In the genomic region with DNA sequence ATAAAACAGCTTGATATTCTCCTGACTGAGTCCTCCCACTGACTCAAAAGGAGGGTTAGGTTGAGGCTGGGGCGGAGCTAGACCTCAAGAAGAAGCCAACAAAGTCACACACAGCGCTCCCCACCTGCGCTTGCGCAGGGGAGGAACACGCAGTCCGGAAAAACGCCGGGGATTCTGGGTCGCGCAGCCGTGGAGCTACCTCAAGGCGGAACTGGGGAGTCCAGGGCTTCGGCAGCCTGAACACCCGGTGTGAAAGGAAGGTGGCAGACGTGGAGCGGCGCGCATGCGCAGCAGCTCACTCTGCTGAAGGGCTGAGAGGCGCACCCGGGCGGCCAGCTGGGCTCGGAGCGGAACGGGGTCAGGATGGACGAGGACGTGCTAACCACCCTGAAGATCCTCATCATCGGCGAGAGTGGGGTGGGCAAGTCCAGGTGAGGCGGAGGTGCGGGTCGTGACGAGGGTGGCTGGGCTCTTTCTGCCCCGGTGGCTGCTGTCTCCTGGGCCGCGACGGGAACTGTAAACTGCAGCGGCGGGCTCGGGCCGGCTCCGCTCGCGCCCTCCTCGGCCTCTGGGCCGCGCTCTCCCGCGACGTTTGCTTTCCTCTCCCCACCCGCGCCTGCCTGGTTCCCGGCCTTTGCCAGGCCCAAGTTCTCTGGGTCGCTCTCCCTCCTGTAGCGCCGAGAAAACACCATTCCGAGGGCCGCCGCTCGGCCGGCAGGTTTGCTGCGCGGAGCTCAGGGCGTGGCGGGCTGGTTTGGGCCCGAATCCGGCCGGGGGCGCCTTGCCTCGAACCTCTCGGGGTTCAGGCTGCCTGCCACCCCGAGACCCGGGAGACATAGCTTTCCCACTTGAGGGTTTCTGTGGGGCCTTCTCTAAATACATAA, we compare ENCODE assay signal across 1 cellular context.
TF ChIP-seq lines count a peak whose summit lies in the region.

A gene (plus strand): TSS at position 298 of the 884 bp plus-strand sequence. CDS start 66 bp downstream, at position 364.

TF ChIP-seq in K562, 482 proteins besides CTCF, POLR2A, EP300 and RAD21 (continued from another document):
- TF ChIP-seq, protein P1, sequence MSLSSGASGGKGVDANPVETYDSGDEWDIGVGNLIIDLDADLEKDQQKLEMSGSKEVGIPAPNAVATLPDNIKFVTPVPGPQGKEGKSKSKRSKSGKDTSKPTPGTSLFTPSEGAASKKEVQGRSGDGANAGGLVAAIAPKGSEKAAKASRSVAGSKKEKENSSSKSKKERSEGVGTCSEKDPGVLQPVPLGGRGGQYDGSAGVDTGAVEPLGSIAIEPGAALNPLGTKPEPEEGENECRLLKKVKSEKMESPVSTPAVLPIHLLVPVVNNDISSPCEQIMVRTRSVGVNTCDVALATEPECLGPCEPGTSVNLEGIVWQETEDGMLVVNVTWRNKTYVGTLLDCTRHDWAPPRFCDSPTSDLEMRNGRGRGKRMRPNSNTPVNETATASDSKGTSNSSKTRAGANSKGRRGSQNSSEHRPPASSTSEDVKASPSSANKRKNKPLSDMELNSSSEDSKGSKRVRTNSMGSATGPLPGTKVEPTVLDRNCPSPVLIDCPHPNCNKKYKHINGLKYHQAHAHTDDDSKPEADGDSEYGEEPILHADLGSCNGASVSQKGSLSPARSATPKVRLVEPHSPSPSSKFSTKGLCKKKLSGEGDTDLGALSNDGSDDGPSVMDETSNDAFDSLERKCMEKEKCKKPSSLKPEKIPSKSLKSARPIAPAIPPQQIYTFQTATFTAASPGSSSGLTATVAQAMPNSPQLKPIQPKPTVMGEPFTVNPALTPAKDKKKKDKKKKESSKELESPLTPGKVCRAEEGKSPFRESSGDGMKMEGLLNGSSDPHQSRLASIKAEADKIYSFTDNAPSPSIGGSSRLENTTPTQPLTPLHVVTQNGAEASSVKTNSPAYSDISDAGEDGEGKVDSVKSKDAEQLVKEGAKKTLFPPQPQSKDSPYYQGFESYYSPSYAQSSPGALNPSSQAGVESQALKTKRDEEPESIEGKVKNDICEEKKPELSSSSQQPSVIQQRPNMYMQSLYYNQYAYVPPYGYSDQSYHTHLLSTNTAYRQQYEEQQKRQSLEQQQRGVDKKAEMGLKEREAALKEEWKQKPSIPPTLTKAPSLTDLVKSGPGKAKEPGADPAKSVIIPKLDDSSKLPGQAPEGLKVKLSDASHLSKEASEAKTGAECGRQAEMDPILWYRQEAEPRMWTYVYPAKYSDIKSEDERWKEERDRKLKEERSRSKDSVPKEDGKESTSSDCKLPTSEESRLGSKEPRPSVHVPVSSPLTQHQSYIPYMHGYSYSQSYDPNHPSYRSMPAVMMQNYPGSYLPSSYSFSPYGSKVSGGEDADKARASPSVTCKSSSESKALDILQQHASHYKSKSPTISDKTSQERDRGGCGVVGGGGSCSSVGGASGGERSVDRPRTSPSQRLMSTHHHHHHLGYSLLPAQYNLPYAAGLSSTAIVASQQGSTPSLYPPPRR (CRISPR knock-in tag; IDR thresholded peaks at IDR 0.05; ENCODE audit: borderline replicate concordance): no peak
- TF ChIP-seq HMG20B (CRISPR knock-in tag; IDR thresholded peaks at IDR 0.05): no peak
- TF ChIP-seq RUNX1 (IDR thresholded peaks at IDR 0.05; ENCODE audit: low read depth): no peak
- TF ChIP-seq CBX8 (IDR thresholded peaks at IDR 0.05; ENCODE audit: borderline replicate concordance, extremely low read depth, low read depth, low read length, poor library complexity, severe bottlenecking): no peak
- no peak for TF ChIP-seq U2AF1 (optimal IDR thresholded peaks at IDR 0.05; ENCODE audit: low read depth, low read length)
- TF ChIP-seq ZNF644 (tag; IDR thresholded peaks at IDR 0.05; ENCODE audit: low read depth): 0 out of 2 replicates have a peak, but pooled peaks have one; percentile 36
- TF ChIP-seq PCBP2 (IDR thresholded peaks at IDR 0.05; ENCODE audit: low read depth, low read length, poor library complexity, severe bottlenecking): no peak
- TF ChIP-seq, protein P2, sequence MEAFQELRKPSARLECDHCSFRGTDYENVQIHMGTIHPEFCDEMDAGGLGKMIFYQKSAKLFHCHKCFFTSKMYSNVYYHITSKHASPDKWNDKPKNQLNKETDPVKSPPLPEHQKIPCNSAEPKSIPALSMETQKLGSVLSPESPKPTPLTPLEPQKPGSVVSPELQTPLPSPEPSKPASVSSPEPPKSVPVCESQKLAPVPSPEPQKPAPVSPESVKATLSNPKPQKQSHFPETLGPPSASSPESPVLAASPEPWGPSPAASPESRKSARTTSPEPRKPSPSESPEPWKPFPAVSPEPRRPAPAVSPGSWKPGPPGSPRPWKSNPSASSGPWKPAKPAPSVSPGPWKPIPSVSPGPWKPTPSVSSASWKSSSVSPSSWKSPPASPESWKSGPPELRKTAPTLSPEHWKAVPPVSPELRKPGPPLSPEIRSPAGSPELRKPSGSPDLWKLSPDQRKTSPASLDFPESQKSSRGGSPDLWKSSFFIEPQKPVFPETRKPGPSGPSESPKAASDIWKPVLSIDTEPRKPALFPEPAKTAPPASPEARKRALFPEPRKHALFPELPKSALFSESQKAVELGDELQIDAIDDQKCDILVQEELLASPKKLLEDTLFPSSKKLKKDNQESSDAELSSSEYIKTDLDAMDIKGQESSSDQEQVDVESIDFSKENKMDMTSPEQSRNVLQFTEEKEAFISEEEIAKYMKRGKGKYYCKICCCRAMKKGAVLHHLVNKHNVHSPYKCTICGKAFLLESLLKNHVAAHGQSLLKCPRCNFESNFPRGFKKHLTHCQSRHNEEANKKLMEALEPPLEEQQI (IDR thresholded peaks at IDR 0.05): peak; percentile 78
- no peak for TF ChIP-seq HNRNPL (IDR thresholded peaks at IDR 0.05; ENCODE audit: low read depth, low read length)
- TF ChIP-seq SAFB2 (IDR thresholded peaks at IDR 0.05; ENCODE audit: borderline replicate concordance, low read depth, low read length, severe bottlenecking): no peak
- TF ChIP-seq GATA2 (CRISPR knock-in tag; IDR thresholded peaks at IDR 0.05): no peak; the same call in 1 of the 2 replicates
- no peak for TF ChIP-seq ZBED1 (IDR thresholded peaks at IDR 0.05)
- peak; percentile 31; the same call in 1 of the 2 replicates for TF ChIP-seq TRIM28 (IDR thresholded peaks at IDR 0.05)
- TF ChIP-seq POLR3G (IDR thresholded peaks at IDR 0.05; ENCODE audit: extremely low read depth, insufficient read length, insufficient replicate concordance): no peak
- TF ChIP-seq RFX5 (IDR thresholded peaks at IDR 0.05; ENCODE audit: low read depth, low read length): no peak
- TF ChIP-seq, protein P3, sequence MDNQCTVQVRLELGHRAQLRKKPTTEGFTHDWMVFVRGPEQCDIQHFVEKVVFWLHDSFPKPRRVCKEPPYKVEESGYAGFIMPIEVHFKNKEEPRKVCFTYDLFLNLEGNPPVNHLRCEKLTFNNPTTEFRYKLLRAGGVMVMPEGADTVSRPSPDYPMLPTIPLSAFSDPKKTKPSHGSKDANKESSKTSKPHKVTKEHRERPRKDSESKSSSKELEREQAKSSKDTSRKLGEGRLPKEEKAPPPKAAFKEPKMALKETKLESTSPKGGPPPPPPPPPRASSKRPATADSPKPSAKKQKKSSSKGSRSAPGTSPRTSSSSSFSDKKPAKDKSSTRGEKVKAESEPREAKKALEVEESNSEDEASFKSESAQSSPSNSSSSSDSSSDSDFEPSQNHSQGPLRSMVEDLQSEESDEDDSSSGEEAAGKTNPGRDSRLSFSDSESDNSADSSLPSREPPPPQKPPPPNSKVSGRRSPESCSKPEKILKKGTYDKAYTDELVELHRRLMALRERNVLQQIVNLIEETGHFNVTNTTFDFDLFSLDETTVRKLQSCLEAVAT (IDR thresholded peaks at IDR 0.05): no peak
- no peak for TF ChIP-seq SLC30A9 (CRISPR knock-in tag; IDR thresholded peaks at IDR 0.05)
- peak; percentile 38; the same call in 1 of the 2 replicates for TF ChIP-seq SPI1 (IDR thresholded peaks at IDR 0.05; ENCODE audit: borderline replicate concordance, low read depth, low read length)
- no peak for TF ChIP-seq ZNF77 (CRISPR knock-in tag; IDR thresholded peaks at IDR 0.05)
- no peak for TF ChIP-seq ILK (tag; IDR thresholded peaks at IDR 0.05; ENCODE audit: borderline replicate concordance, low read depth)
- TF ChIP-seq TEAD4 (IDR thresholded peaks at IDR 0.05; ENCODE audit: low read length): no peak; the same call in 1 of the 2 replicates
- TF ChIP-seq TEAD4 (CRISPR knock-in tag; IDR thresholded peaks at IDR 0.05; ENCODE audit: borderline replicate concordance): no peak
- peak; percentile 78 for TF ChIP-seq NEUROD1 (IDR thresholded peaks at IDR 0.05; ENCODE audit: borderline replicate concordance, low read depth, low read length, partially characterized antibody)
- TF ChIP-seq, protein P4, sequence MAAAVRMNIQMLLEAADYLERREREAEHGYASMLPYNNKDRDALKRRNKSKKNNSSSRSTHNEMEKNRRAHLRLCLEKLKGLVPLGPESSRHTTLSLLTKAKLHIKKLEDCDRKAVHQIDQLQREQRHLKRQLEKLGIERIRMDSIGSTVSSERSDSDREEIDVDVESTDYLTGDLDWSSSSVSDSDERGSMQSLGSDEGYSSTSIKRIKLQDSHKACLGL (CRISPR knock-in tag; IDR thresholded peaks at IDR 0.05; ENCODE audit: borderline replicate concordance, poor library complexity, severe bottlenecking): no peak
- TF ChIP-seq NCOA2 (IDR thresholded peaks at IDR 0.05; ENCODE audit: partially characterized antibody in 2 of 2): no peak
- no peak for TF ChIP-seq ZNF436 (CRISPR knock-in tag; IDR thresholded peaks at IDR 0.05)
- no peak for TF ChIP-seq ZKSCAN8 (CRISPR knock-in tag; IDR thresholded peaks at IDR 0.05)
- no peak for TF ChIP-seq MECOM (CRISPR knock-in tag; IDR thresholded peaks at IDR 0.05)
- TF ChIP-seq, protein P5, sequence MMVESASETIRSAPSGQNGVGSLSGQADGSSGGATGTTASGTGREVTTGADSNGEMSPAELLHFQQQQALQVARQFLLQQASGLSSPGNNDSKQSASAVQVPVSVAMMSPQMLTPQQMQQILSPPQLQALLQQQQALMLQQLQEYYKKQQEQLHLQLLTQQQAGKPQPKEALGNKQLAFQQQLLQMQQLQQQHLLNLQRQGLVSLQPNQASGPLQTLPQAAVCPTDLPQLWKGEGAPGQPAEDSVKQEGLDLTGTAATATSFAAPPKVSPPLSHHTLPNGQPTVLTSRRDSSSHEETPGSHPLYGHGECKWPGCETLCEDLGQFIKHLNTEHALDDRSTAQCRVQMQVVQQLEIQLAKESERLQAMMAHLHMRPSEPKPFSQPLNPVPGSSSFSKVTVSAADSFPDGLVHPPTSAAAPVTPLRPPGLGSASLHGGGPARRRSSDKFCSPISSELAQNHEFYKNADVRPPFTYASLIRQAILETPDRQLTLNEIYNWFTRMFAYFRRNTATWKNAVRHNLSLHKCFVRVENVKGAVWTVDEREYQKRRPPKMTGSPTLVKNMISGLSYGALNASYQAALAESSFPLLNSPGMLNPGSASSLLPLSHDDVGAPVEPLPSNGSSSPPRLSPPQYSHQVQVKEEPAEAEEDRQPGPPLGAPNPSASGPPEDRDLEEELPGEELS (CRISPR knock-in tag; IDR thresholded peaks at IDR 0.05; ENCODE audit: borderline replicate concordance): 0 out of 2 replicates have a peak, but pooled peaks have one; percentile 69
- TF ChIP-seq HDAC8 (tag; IDR thresholded peaks at IDR 0.05): no peak
- TF ChIP-seq SNIP1 (IDR thresholded peaks at IDR 0.05; ENCODE audit: low read depth): 0 out of 2 replicates have a peak, but pooled peaks have one; percentile 40
- TF ChIP-seq POLR2AphosphoS2 (IDR thresholded peaks at IDR 0.05; ENCODE audit: low read length): no peak
- peak; percentile 78 for TF ChIP-seq TBP (optimal IDR thresholded peaks at IDR 0.05; ENCODE audit: low read depth, low read length)
- TF ChIP-seq, protein P6, sequence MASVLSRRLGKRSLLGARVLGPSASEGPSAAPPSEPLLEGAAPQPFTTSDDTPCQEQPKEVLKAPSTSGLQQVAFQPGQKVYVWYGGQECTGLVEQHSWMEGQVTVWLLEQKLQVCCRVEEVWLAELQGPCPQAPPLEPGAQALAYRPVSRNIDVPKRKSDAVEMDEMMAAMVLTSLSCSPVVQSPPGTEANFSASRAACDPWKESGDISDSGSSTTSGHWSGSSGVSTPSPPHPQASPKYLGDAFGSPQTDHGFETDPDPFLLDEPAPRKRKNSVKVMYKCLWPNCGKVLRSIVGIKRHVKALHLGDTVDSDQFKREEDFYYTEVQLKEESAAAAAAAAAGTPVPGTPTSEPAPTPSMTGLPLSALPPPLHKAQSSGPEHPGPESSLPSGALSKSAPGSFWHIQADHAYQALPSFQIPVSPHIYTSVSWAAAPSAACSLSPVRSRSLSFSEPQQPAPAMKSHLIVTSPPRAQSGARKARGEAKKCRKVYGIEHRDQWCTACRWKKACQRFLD (CRISPR knock-in tag; IDR thresholded peaks at IDR 0.05): 0 out of 2 replicates have a peak, but pooled peaks have one; percentile 27
- no peak for TF ChIP-seq OTX1 (CRISPR knock-in tag; IDR thresholded peaks at IDR 0.05)
- TF ChIP-seq ZFX (CRISPR knock-in tag; IDR thresholded peaks at IDR 0.05): peak; percentile 97
